In genomic region chr20:50242548-50242862, GRCh38 we compare ENCODE assay signal across 17 cellular contexts.
"Had no signal": no experiment of that assay in that cellular context is flagged by ENCODE, and none has a peak within 500 bp of the region (broad histone marks: within the 10 kb centered on the region; RNA-seq: fewer than 3 reads in every experiment).

No MANE protein-coding gene starts in this region.

- H3K36me3 ChIP-seq: spleen, tibial artery had no signal

- ATAC-seq: activated CD8-positive, alpha-beta memory T cell treated with anti-CD3 and anti-CD28 coated beads, Interleukin-2, amount 10 ng/mL, durations not matched to agents 7 days and 5 days had no signal

- H3K9me3 ChIP-seq: spleen, tibial artery had no signal

- H3K27ac Mint-ChIP-seq: activated CD8-positive, alpha-beta memory T cell treated with anti-CD3 and anti-CD28 coated beads, Interleukin-2, amount 10 ng/mL, durations not matched to agents 7 days and 5 days had no signal

- H3K27ac ChIP-seq: spleen, tibial artery, VCaP had no signal

- H3K9me3 Mint-ChIP-seq: nephron had no signal

- H3K4me3 Mint-ChIP-seq: activated CD8-positive, alpha-beta memory T cell treated with anti-CD3 and anti-CD28 coated beads, Interleukin-2, amount 10 ng/mL, durations not matched to agents 7 days and 5 days; nephron had no signal

- H3K4me3 ChIP-seq: spleen, tibial artery had no signal

- H3K36me3 Mint-ChIP-seq: activated CD8-positive, alpha-beta memory T cell treated with anti-CD3 and anti-CD28 coated beads, Interleukin-2, amount 10 ng/mL, durations not matched to agents 7 days and 5 days had no signal

- DNase-seq: activated CD4-positive, alpha-beta T cell treated with anti-CD3 and anti-CD28 coated beads for 1 hour; activated CD4-positive, alpha-beta T cell treated with anti-CD3 and anti-CD28 coated beads, Interleukin-2, amount 50 U/mL, for 4 hours; activated CD8-positive, alpha-beta memory T cell treated with anti-CD3 and anti-CD28 coated beads, Interleukin-2, amount 10 ng/mL, durations not matched to agents 7 days and 5 days; activated naive CD4-positive, alpha-beta T cell treated with anti-CD3 and anti-CD28 coated beads, Interleukin-2, amount 50 U/mL, for 16 hours; activated T-cell treated with anti-CD3 and anti-CD28 coated beads, Interleukin-2, amount 50 U/mL, for 1 hour; central memory CD4-positive, alpha-beta T cell; cortex of kidney; effector CD8-positive, alpha-beta T cell; foreskin fibroblast; left ventricle myocardium superior; mesendoderm; spleen; stimulated activated CD4-positive, alpha-beta T cell treated with anti-CD3 and anti-CD28 coated beads, Interleukin-1b, Interleukin-23, amount 100 ng/mL, for 48 hours; T-helper 1 cell; tibial artery had no signal
